1 cellular context compared by ENCODE assay signal in genomic region chr17:59892251-59892848, GRCh38.
TF ChIP-seq lines count a peak whose summit lies in the region.

No MANE protein-coding gene starts in this region.

TF ChIP-seq in HepG2, 621 proteins besides CTCF, POLR2A, EP300 and RAD21 (continued from another document and continues in another):
- TF ChIP-seq ZNF816 (CRISPR knock-in tag; IDR thresholded peaks at IDR 0.05; ENCODE audit: borderline replicate concordance) (no peak), ZSCAN29 (CRISPR knock-in tag; conservative IDR thresholded peaks at IDR 0.05) (peak; percentile 56; the same call in 1 of the 2 replicates), RXRB (CRISPR knock-in tag; IDR thresholded peaks at IDR 0.05; ENCODE audit: borderline replicate concordance) (0 out of 2 replicates have a peak, but pooled peaks have one; percentile 13), ZNF3 (CRISPR knock-in tag; IDR thresholded peaks at IDR 0.05) (peak; percentile 64; the same call in 1 of the 2 replicates), BCLAF1 (IDR thresholded peaks at IDR 0.05) (no peak), HMGA1 (CRISPR knock-in tag; conservative IDR thresholded peaks at IDR 0.05) (no peak), YY1 (IDR thresholded peaks at IDR 0.05; ENCODE audit: insufficient read depth, insufficient replicate concordance, low read depth, low read length) (no peak), RCOR2 (CRISPR knock-in tag; IDR thresholded peaks at IDR 0.05) (peak; percentile 79; the same call in 1 of the 2 replicates), ZNF558 (CRISPR knock-in tag; IDR thresholded peaks at IDR 0.05; ENCODE audit: borderline replicate concordance) (no peak), ZNF546 (CRISPR knock-in tag; conservative IDR thresholded peaks at IDR 0.05) (0 out of 2 replicates have a peak, but pooled peaks have one; percentile 8), ZNF773 (CRISPR knock-in tag; IDR thresholded peaks at IDR 0.05; ENCODE audit: borderline replicate concordance) (no peak), ZBTB43 (CRISPR knock-in tag; conservative IDR thresholded peaks at IDR 0.05) (no peak), ATF2 (CRISPR knock-in tag; IDR thresholded peaks at IDR 0.05) (no peak), FOXP4 (CRISPR knock-in tag; IDR thresholded peaks at IDR 0.05) (no peak), U2AF1 (optimal IDR thresholded peaks at IDR 0.05; ENCODE audit: low read depth, low read length) (peak; percentile 50), HDAC2 (CRISPR knock-in tag; IDR thresholded peaks at IDR 0.05) (no peak), HNF1B (CRISPR knock-in tag; IDR thresholded peaks at IDR 0.05) (peak; percentile 30; the same call in 1 of the 2 replicates), RBM22 (optimal IDR thresholded peaks at IDR 0.05; ENCODE audit: low read length) (no peak), IRF1 (CRISPR knock-in tag; IDR thresholded peaks at IDR 0.05; ENCODE audit: low read depth) (no peak), ZNF136 (CRISPR knock-in tag; IDR thresholded peaks at IDR 0.05; ENCODE audit: low read depth) (peak; percentile 84; the same call in 1 of the 2 replicates), ZNF30 (CRISPR knock-in tag; IDR thresholded peaks at IDR 0.05) (no peak), ZNF790 (CRISPR knock-in tag; IDR thresholded peaks at IDR 0.05; ENCODE audit: borderline replicate concordance) (no peak), TEAD2 (CRISPR knock-in tag; IDR thresholded peaks at IDR 0.05) (no peak), PRDM10 (CRISPR knock-in tag; IDR thresholded peaks at IDR 0.05; ENCODE audit: low read depth) (0 out of 2 replicates have a peak, but pooled peaks have one; percentile 17), BORCS8-MEF2B (CRISPR knock-in tag; IDR thresholded peaks at IDR 0.05) (peak; percentile 4; the same call in 1 of the 2 replicates), ZSCAN9 (CRISPR knock-in tag; IDR thresholded peaks at IDR 0.05; ENCODE audit: borderline replicate concordance) (no peak), ZBTB7B (CRISPR knock-in tag; IDR thresholded peaks at IDR 0.05) (no peak), MLX (CRISPR knock-in tag; IDR thresholded peaks at IDR 0.05) (no peak), ZNF234 (CRISPR knock-in tag; conservative IDR thresholded peaks at IDR 0.05) (no peak; the same call in 1 of the 2 replicates), ZNF251 (CRISPR knock-in tag; IDR thresholded peaks at IDR 0.05) (no peak), ZNF674 (CRISPR knock-in tag; IDR thresholded peaks at IDR 0.05; ENCODE audit: low read depth) (peak; percentile 26; the same call in 1 of the 2 replicates), MYC (CRISPR knock-in tag; IDR thresholded peaks at IDR 0.05; ENCODE audit: borderline replicate concordance) (no peak), ZNF772 (CRISPR knock-in tag; IDR thresholded peaks at IDR 0.05) (0 out of 2 replicates have a peak, but pooled peaks have one; percentile 15), GTF2F1 (IDR thresholded peaks at IDR 0.05; ENCODE audit: low read length) (no peak), ZNF614 (CRISPR knock-in tag; IDR thresholded peaks at IDR 0.05; ENCODE audit: borderline replicate concordance) (no peak), ZBTB20 (CRISPR knock-in tag; IDR thresholded peaks at IDR 0.05; ENCODE audit: borderline replicate concordance, low read depth) (no peak), KLF9 (CRISPR knock-in tag; IDR thresholded peaks at IDR 0.05; ENCODE audit: low read depth) (no peak), THAP7 (CRISPR knock-in tag; IDR thresholded peaks at IDR 0.05) (0 out of 2 replicates have a peak, but pooled peaks have one; percentile 19), ZSCAN22 (CRISPR knock-in tag; IDR thresholded peaks at IDR 0.05) (no peak), ARID4A (CRISPR knock-in tag; IDR thresholded peaks at IDR 0.05; ENCODE audit: borderline replicate concordance) (no peak), PPARG (CRISPR knock-in tag; conservative IDR thresholded peaks at IDR 0.05) (no peak), ZNF629 (CRISPR knock-in tag; conservative IDR thresholded peaks at IDR 0.05) (0 out of 2 replicates have a peak, but pooled peaks have one; percentile 28), ZFP1 (CRISPR knock-in tag; IDR thresholded peaks at IDR 0.05) (0 out of 2 replicates have a peak, but pooled peaks have one; percentile 12)
